Comparison of ENCODE assay signal across 8 cellular contexts in genomic region chr14:73612339-73613045, GRCh38. TPM values are rescaled to one million over a fixed set of nuclear protein-coding genes. Genes with fewer than 3 reads are reported as not detected.
A peak's percentile ranks its signal among the peaks of the same experiment; 100 is the strongest.
DNase-seq lines count a peak whose midpoint lies in the region; ATAC-seq and TF ChIP-seq lines count a peak whose summit lies in the region.

ACOT6 (plus strand) TSS chr14:73612517; CDS start chr14:73612572, 55 bp downstream.

- DNase-seq in AG10803 (ENCODE audit: low read depth): peak; percentile 70
- DNase-seq in Peyer's patch: peak; percentile 42 to 79 (median 78)
- peak; percentile 39 for DNase-seq in activated T-helper 2 cell treated with anti-CD3 and anti-CD28 coated beads, Interferon-gamma antibody, Interleukin-2, Interleukin-4, amounts not matched to agents 10 μg/mL and 5 μg/mL and 100 μg/mL, durations not matched to agents 14 hours and 24 hours and 36 hours (ENCODE audit: low spot score)
- peak; percentile 58 for DNase-seq in fibroblast of peridontal ligament (ENCODE audit: extremely low read depth)
- DNase-seq in natural killer cell: peak; percentile 68
- DNase-seq in stimulated activated naive CD4-positive, alpha-beta T cell (lab: John Stamatoyannopoulos, UW): peak; percentile 50 to 78 (median 64)

- peak; percentile 77 for ATAC-seq in GM19025 (IDR thresholded peaks at IDR 0.05; ENCODE audit: low read depth, unreplicated experiment)
- ATAC-seq in HG03520 (IDR thresholded peaks at IDR 0.05; ENCODE audit: unreplicated experiment): peak; percentile 46
- peak; percentile 92 to 93 (median 92) for ATAC-seq in natural killer cell

- H3K36me3 ChIP-seq in Peyer's patch: no peaks in the 10 kb centered on the region

- peak within 1 kb of the TSS; percentile 71 to 85 (median 80) for H3K27ac ChIP-seq in Peyer's patch

- H3K4me1 ChIP-seq in Peyer's patch: peaks cover 0 to 3% (median 0%) of the 10 kb centered on the region in 4 donors

- H3K4me3 Mint-ChIP-seq in activated T-helper 2 cell treated with anti-CD3 and anti-CD28 coated beads, Interferon-gamma antibody, Interleukin-2, Interleukin-4, amounts not matched to agents 10 μg/mL and 5 μg/mL and 100 μg/mL, durations not matched to agents 14 hours and 24 hours and 36 hours (ENCODE audit: low read depth): peak within 1 kb of the TSS; percentile 79
- peak within 1 kb of the TSS; percentile 91 for H3K4me3 Mint-ChIP-seq in natural killer cell

- H3K9me3 Mint-ChIP-seq in activated T-helper 2 cell treated with anti-CD3 and anti-CD28 coated beads, Interferon-gamma antibody, Interleukin-2, Interleukin-4, amounts not matched to agents 10 μg/mL and 5 μg/mL and 100 μg/mL, durations not matched to agents 14 hours and 24 hours and 36 hours: no peaks in the 10 kb centered on the region
- no peaks in the 10 kb centered on the region for H3K9me3 Mint-ChIP-seq in natural killer cell

- H3K27ac Mint-ChIP-seq in activated T-helper 2 cell treated with anti-CD3 and anti-CD28 coated beads, Interferon-gamma antibody, Interleukin-2, Interleukin-4, amounts not matched to agents 10 μg/mL and 5 μg/mL and 100 μg/mL, durations not matched to agents 14 hours and 24 hours and 36 hours: no peak within 1 kb of the TSS
- H3K27ac Mint-ChIP-seq in natural killer cell: peak within 1 kb of the TSS; percentile 80 to 83

- peaks cover 3% of the 10 kb centered on the region for H3K4me1 Mint-ChIP-seq in activated T-helper 2 cell treated with anti-CD3 and anti-CD28 coated beads, Interferon-gamma antibody, Interleukin-2, Interleukin-4, amounts not matched to agents 10 μg/mL and 5 μg/mL and 100 μg/mL, durations not matched to agents 14 hours and 24 hours and 36 hours (ENCODE audit: low read depth)
- peaks cover 6 to 7% of the 10 kb centered on the region in 2 donors for H3K4me1 Mint-ChIP-seq in natural killer cell

- H3K9me3 ChIP-seq in Peyer's patch: no peaks in the 10 kb centered on the region

- peaks cover 10% of the 10 kb centered on the region for H3K27me3 Mint-ChIP-seq in activated T-helper 2 cell treated with anti-CD3 and anti-CD28 coated beads, Interferon-gamma antibody, Interleukin-2, Interleukin-4, amounts not matched to agents 10 μg/mL and 5 μg/mL and 100 μg/mL, durations not matched to agents 14 hours and 24 hours and 36 hours (ENCODE audit: low read depth)
- no peaks in the 10 kb centered on the region for H3K27me3 Mint-ChIP-seq in natural killer cell (ENCODE audit: low read depth in 2 of 2)

- H3K4me3 ChIP-seq in AG10803 (ENCODE audit: low read length) (peak within 1 kb of the TSS; percentile 61), Peyer's patch (peak within 1 kb of the TSS; percentile 66 to 76 (median 68))

- intact Hi-C loops in activated T-helper 2 cell treated with anti-CD3 and anti-CD28 coated beads, Interferon-gamma antibody, Interleukin-2, Interleukin-4, amounts not matched to agents 10 μg/mL and 5 μg/mL and 100 μg/mL, durations not matched to agents 14 hours and 24 hours and 36 hours (cut with micrococcal nuclease): loop anchor here (10.0 kb wide), 1 partner anchor 48 kb away; the partner anchor contains the start of gene ACOT2
- intact Hi-C loops in natural killer cell (cut with micrococcal nuclease): no loop called here

- peaks cover 3% of the 10 kb centered on the region for H3K36me3 Mint-ChIP-seq in activated T-helper 2 cell treated with anti-CD3 and anti-CD28 coated beads, Interferon-gamma antibody, Interleukin-2, Interleukin-4, amounts not matched to agents 10 μg/mL and 5 μg/mL and 100 μg/mL, durations not matched to agents 14 hours and 24 hours and 36 hours (ENCODE audit: low read depth)
- no peaks in the 10 kb centered on the region for H3K36me3 Mint-ChIP-seq in natural killer cell

- TF ChIP-seq CTCF in AG10803 (conservative IDR thresholded peaks at IDR 0.05; ENCODE audit: low read length) (no peak), Peyer's patch (IDR thresholded peaks at IDR 0.05) (peak in 2 of 6 experiments; percentile 1 to 7), natural killer cell (IDR thresholded peaks at IDR 0.05) (no peak)

- TF ChIP-seq POLR2A in Peyer's patch (IDR thresholded peaks at IDR 0.05): peak in 1 of 2 donors; percentile 13

- H3K27me3 ChIP-seq in Peyer's patch: no peaks in the 10 kb centered on the region

RNA-seq across cellular contexts. Expression of gene ACOT6, which starts in this region (rescaled TPM):
- total RNA-seq in Peyer's patch (not detected), natural killer cell (not detected)
- not detected in 2 replicates for total RNA-seq in activated T-helper 2 cell treated with anti-CD3 and anti-CD28 coated beads, Interferon-gamma antibody, Interleukin-2, Interleukin-4, amounts not matched to agents 10 μg/mL and 5 μg/mL and 100 μg/mL, durations not matched to agents 14 hours and 24 hours and 36 hours

Comparison
In these comparisons a context has a peak if more than half of its experiments do, and no peak if none do; other contexts are left out.
1. Peak in every context shown above with its lines: DNase-seq, ATAC-seq, H3K4me3 ChIP-seq and H3K27ac ChIP-seq.
2. Peak in DNase-seq, H3K4me3 ChIP-seq and H3K27ac ChIP-seq in Peyer's patch; RNA of the gene not detected or under 1 TPM.
3. Peak in DNase-seq in activated T-helper 2 cell treated with anti-CD3 and anti-CD28 coated beads, Interferon-gamma antibody, Interleukin-2, Interleukin-4, amounts not matched to agents 10 μg/mL and 5 μg/mL and 100 μg/mL, durations not matched to agents 14 hours and 24 hours and 36 hours; RNA of the gene not detected or under 1 TPM.
4. Peak in DNase-seq and ATAC-seq in natural killer cell; RNA of the gene not detected or under 1 TPM.